ENCODE assay signal across 8 cellular contexts in the genomic region with DNA sequence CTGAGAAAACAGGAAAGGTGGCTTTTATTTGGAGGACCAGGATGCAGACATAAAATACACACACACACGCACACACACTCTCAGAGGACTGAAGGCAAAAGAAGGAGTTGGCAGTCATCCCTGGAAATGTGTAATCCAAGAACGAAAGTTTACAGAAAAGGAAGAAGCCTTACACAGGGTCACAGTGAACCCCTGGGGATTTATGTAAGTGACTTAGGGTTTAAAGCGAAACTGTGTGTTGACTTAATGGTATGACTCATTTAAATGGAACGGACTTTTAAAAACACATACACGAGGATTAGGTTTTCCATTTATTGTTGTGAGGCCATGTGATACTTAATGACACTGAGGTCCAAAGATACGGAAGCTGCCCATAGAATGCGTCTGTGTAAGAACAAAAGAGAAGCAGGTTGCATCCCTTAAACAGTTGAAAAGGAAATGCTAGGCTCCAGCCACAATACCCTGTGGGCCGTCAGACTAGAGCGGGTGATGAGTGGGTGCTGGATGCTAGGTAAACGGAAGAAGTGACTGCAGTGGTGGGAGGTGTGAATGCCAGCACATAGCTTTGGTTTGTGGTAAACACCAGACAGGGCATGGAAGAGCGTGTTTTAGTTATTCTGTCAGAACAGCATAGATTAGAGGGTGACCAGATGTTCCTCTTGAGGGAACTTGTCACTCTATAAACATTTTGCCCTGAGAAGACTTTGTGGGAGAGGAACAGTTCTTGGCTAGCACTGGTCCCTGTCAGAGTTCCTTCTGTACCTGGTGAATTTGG. TPM values are rescaled to one million over a fixed set of nuclear protein-coding genes. Genes with fewer than 3 reads are reported as not detected.
DNase-seq lines count a peak whose midpoint lies in the region; ATAC-seq lines count a peak whose summit lies in the region.

No MANE protein-coding gene starts in this region.

- no peak overlapping the region for H3K4me3 ChIP-seq in skin epidermis

- H3K27ac ChIP-seq in skin epidermis = peak overlapping the region in 19 of 21 experiments; percentile 16 to 75 (median 61)

- H3K36me3 Mint-ChIP-seq in activated T-helper 17 cell treated with anti-CD3 and anti-CD28 coated beads, Interleukin-2, amount 50 U/mL, for 72 hours (ENCODE audit: low read depth) = peaks cover 8% of the 10 kb centered on the region

- ATAC-seq in HG03060 (IDR thresholded peaks at IDR 0.05; ENCODE audit: low read depth, unreplicated experiment) = peak; percentile 96
- ATAC-seq in activated T-helper 17 cell treated with anti-CD3 and anti-CD28 coated beads, Interleukin-2, amount 50 U/mL, for 72 hours (replicated peaks) = peak; percentile 95

- peak; percentile 41 for DNase-seq in DMS 273 (lab: John Stamatoyannopoulos, UW; ENCODE audit: unreplicated experiment)
- no peak for DNase-seq in DMS 273 treated with DMSO at 0.1 percent for 48 hours (lab: John Stamatoyannopoulos, UW)
- peak; percentile 84 for DNase-seq in NCI-H748 treated with DMSO at 0.1 percent for 48 hours (lab: John Stamatoyannopoulos, UW)
- peak; percentile 97 for DNase-seq in glomerular visceral epithelial cell (ENCODE audit: extremely low spot score)
- DNase-seq in NCI-H187 (lab: John Stamatoyannopoulos, UW) = no peak

- H3K27ac Mint-ChIP-seq in activated T-helper 17 cell treated with anti-CD3 and anti-CD28 coated beads, Interleukin-2, amount 50 U/mL, for 72 hours = peak overlapping the region; percentile 90

- H3K9me3 Mint-ChIP-seq in activated T-helper 17 cell treated with anti-CD3 and anti-CD28 coated beads, Interleukin-2, amount 50 U/mL, for 72 hours = no peaks in the 10 kb centered on the region

- peak overlapping the region; percentile 51 for H3K4me3 Mint-ChIP-seq in activated T-helper 17 cell treated with anti-CD3 and anti-CD28 coated beads, Interleukin-2, amount 50 U/mL, for 72 hours

- H3K4me1 Mint-ChIP-seq in activated T-helper 17 cell treated with anti-CD3 and anti-CD28 coated beads, Interleukin-2, amount 50 U/mL, for 72 hours = peaks cover 18% of the 10 kb centered on the region

- peaks cover 13% of the 10 kb centered on the region for H3K27me3 Mint-ChIP-seq in activated T-helper 17 cell treated with anti-CD3 and anti-CD28 coated beads, Interleukin-2, amount 50 U/mL, for 72 hours

RNA-seq across cellular contexts. Expression of a gene that starts 21.6 kb away (rescaled TPM):
- 10 to 100 TPM; 28.3 to 63.7 TPM for total RNA-seq in activated T-helper 17 cell treated with anti-CD3 and anti-CD28 coated beads, Interleukin-2, amount 50 U/mL, for 72 hours

RNA-seq across cellular contexts. Expression of a gene that starts 38.6 kb away (rescaled TPM):
- 10 to 100 TPM; 16.9 to 19.1 TPM for total RNA-seq in activated T-helper 17 cell treated with anti-CD3 and anti-CD28 coated beads, Interleukin-2, amount 50 U/mL, for 72 hours

Comparison
In these comparisons a context has a peak if more than half of its experiments do, and no peak if none do; other contexts are left out.
1. DNase-seq: peak in DMS 273 (single experiment), NCI-H748 treated with DMSO at 0.1 percent for 48 hours (single experiment) and glomerular visceral epithelial cell (single experiment); none in DMS 273 treated with DMSO at 0.1 percent for 48 hours (single experiment) and NCI-H187 (0 of 2).